7 cellular contexts compared by ENCODE assay signal in the genomic region with DNA sequence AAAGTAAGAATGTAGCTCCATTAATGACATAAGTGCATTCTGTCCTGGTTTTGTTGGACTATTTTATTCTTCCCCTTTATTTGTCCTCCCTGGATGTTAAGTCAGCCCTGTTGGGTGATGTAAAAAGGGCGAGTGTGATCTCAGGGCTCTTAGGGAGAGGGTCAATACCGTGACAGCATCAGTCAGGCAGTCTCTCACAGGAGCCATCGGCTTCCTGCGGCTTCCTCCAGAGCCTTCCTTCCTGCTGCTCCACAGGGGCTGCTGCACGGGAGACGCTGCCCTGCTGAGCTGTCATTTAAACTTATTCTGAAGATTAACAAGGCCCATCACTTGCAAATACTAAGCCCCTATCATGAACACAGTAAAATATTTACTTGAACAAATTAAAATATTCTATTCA.
A peak's percentile ranks its signal among the peaks of the same experiment; 100 is the strongest.
DNase-seq lines count a peak whose midpoint lies in the region; ATAC-seq and TF ChIP-seq lines count a peak whose summit lies in the region.
"Not testable (repeated sequence)": the region's sequence is repeated elsewhere in the genome, so short reads cannot be mapped to it uniquely, and the experiment has no call there.

No MANE protein-coding gene starts in this region.

- H3K27me3 ChIP-seq in HUES48 (ENCODE audit: control insufficient read depth, insufficient read depth, low read length); neural progenitor cell: not testable (repeated sequence)

- not testable (repeated sequence) for H3K27me3 Mint-ChIP-seq in neural progenitor cell (ENCODE audit: insufficient read depth, low read depth)

- H3K27ac Mint-ChIP-seq in neural progenitor cell: peak overlapping the region; percentile 61

- not testable (repeated sequence) for H3K79me2 ChIP-seq in neural progenitor cell (ENCODE audit: low read depth)

- H4K20me1 ChIP-seq in neural progenitor cell (ENCODE audit: low read depth): not testable (repeated sequence)

- not testable (repeated sequence) for H2AFZ ChIP-seq in neural progenitor cell (replicated peaks)

- H3K4me3 ChIP-seq in HUES48 (ENCODE audit: low read depth, low read length); neural progenitor cell: not testable (repeated sequence)

- not testable (repeated sequence) for H3K36me3 ChIP-seq in HUES48 (ENCODE audit: control insufficient read depth, insufficient read depth, low read length); neural progenitor cell

- not testable (repeated sequence) for TF ChIP-seq CTCF in neural progenitor cell (IDR thresholded peaks at IDR 0.05)

- H3K4me1 ChIP-seq in HUES48 (ENCODE audit: control insufficient read depth, insufficient read depth, low read length): peaks cover 23% of the 10 kb centered on the region
- H3K4me1 ChIP-seq in neural progenitor cell: peaks cover 13% of the 10 kb centered on the region

- peak overlapping the region; percentile 27 for H3K4me2 ChIP-seq in neural progenitor cell

- H3K36me3 Mint-ChIP-seq in neural progenitor cell: not testable (repeated sequence)

- H3K9me3 ChIP-seq in HUES48 (ENCODE audit: control insufficient read depth, insufficient read depth, low read length); neural progenitor cell (ENCODE audit: low read depth): not testable (repeated sequence)

- H3F3A ChIP-seq in neural progenitor cell (ENCODE audit: low read depth): not testable (repeated sequence)

- peak; percentile 64 for ATAC-seq in SK-N-SH treated with all-trans-retinoic acid at 6 μM for 48 hours

- not testable (repeated sequence) for H3K4me3 Mint-ChIP-seq in neural progenitor cell

- not testable (repeated sequence) for H3K9me3 Mint-ChIP-seq in neural progenitor cell

- H3K9ac ChIP-seq in HUES48 (ENCODE audit: low read depth, low read length); neural progenitor cell: not testable (repeated sequence)

- DNase-seq in ELR (ENCODE audit: low read depth) (peak; percentile 1), brain pericyte (ENCODE audit: low read depth, low spot score) (peak; percentile 39), glomerular visceral epithelial cell (ENCODE audit: extremely low spot score) (peak; percentile 1), islet precursor cell (peak; percentile 69), neural progenitor cell (ENCODE audit: low spot score) (peak; percentile 57)

- peak overlapping the region; percentile 77 for H3K27ac ChIP-seq in HUES48 (ENCODE audit: low read depth, low read length)
- not testable (repeated sequence) for H3K27ac ChIP-seq in neural progenitor cell

- peaks cover 28% of the 10 kb centered on the region for H3K4me1 Mint-ChIP-seq in neural progenitor cell

Comparison
In these comparisons a context has a peak if more than half of its experiments do, and no peak if none do; other contexts are left out.
1. DNase-seq: peak in every context shown above with its lines; median percentile 69 in islet precursor cell; 57 in neural progenitor cell; 39 in brain pericyte; 1 in ELR; 1 in glomerular visceral epithelial cell.